Comparison of ENCODE assay signal across 8 cellular contexts in genomic region chr3:28726840-28727239, GRCh38.
DNase-seq lines count a peak whose midpoint lies in the region; ATAC-seq, FAIRE-seq and TF ChIP-seq lines count a peak whose summit lies in the region.

No MANE protein-coding gene starts in this region.

- TF ChIP-seq POLR2A in GM12878 (IDR thresholded peaks at IDR 0.05; ENCODE audit: low read depth, low read length) (no peak), suprapubic skin (IDR thresholded peaks at IDR 0.05) (no peak), vagina (IDR thresholded peaks at IDR 0.05) (no peak)

- H3K27me3 ChIP-seq in GM12878 (replicated peaks in 1 of 2; ENCODE audit: control insufficient read depth in 2 of 2, insufficient read depth in 2 of 2, low read length in 1 of 2), result no peaks in the 10 kb centered on the region
- H3K27me3 ChIP-seq in suprapubic skin, result no peaks in the 10 kb centered on the region
- no peaks in the 10 kb centered on the region for H3K27me3 ChIP-seq in vagina

- peak; percentile 51 for TF ChIP-seq RAD21 in GM12878 (IDR thresholded peaks at IDR 0.05; ENCODE audit: insufficient read depth, low read depth, low read length)

- POLR2A ChIA-PET in GM12878 (lab: Charles Lee), result no interaction called here

- no peak overlapping the region for H2AFZ ChIP-seq in GM12878 (ENCODE audit: control insufficient read depth, low read depth, low read length)

- H3K4me2 ChIP-seq in GM12878 (ENCODE audit: control insufficient read depth, insufficient read depth), result no peak overlapping the region

- TF ChIP-seq CTCF in GM12878 (IDR thresholded peaks at IDR 0.05 in 2 of 3, conservative IDR thresholded peaks at IDR 0.05 in 1 of 3; ENCODE audit: control insufficient read depth in 2 of 3, extremely low read depth in 1 of 3, insufficient read depth in 1 of 3, low read depth in 3 of 3, low read length in 3 of 3) (peak; percentile 46 to 61 (median 58)), suprapubic skin (IDR thresholded peaks at IDR 0.05) (no peak), vagina (IDR thresholded peaks at IDR 0.05) (peak in 1 of 3 experiments; percentile 9)

- H4K20me1 ChIP-seq in GM12878 (ENCODE audit: control insufficient read depth, insufficient read depth), result no peaks in the 10 kb centered on the region

- TF ChIP-seq EP300 in GM12878 (IDR thresholded peaks at IDR 0.05; ENCODE audit: borderline replicate concordance in 1 of 2, control insufficient read depth in 1 of 2, low read depth in 2 of 2, low read length in 2 of 2) (no peak), suprapubic skin (IDR thresholded peaks at IDR 0.05) (no peak)

- H3K9ac ChIP-seq in GM12878 (ENCODE audit: control insufficient read depth, insufficient read depth, low read length), result no peak overlapping the region

- RAD21 ChIA-PET in GM12878 (lab: Charles Lee; ENCODE audit: unreplicated experiment), result interaction anchor here (2.3 kb wide), 1 partner anchor 58 kb away, joined by 20 read pairs; no protein-coding TSS in a partner anchor

- CTCF ChIA-PET in GM12878 (lab: Yijun Ruan, JAX), result interaction anchor here (0.6 to 2.9 kb wide), 12 partner anchors 13 to 1466 kb away, joined by 3 to 40 read pairs (median 3); no protein-coding TSS in a partner anchor

- SMC1A ChIA-PET in GM12878 (lab: Charles Lee; ENCODE audit: uncharacterized antibody, unreplicated experiment), result interaction anchor here (0.8 to 1.9 kb wide), 2 partner anchors 58 to 250 kb away, joined by 3 to 18 read pairs; no protein-coding TSS in a partner anchor

- no peaks in the 10 kb centered on the region for H3K79me2 ChIP-seq in GM12878 (ENCODE audit: control insufficient read depth, insufficient read depth, low read length)

- in situ Hi-C loops in GM12878 (cut with MboI), result no loop called here

- DNase-seq in stimulated activated CD4-positive, alpha-beta T cell treated with anti-CD3 and anti-CD28 coated beads, Interleukin-1b, Interleukin-23, amount 100 ng/mL, for 48 hours, result peak; percentile 8
- DNase-seq in stimulated activated CD4-positive, alpha-beta T cell treated with anti-CD3 and anti-CD28 coated beads, Interleukin-12 subunit alpha, Interleukin-12 subunit beta, amount 100 ng/mL, for 4 hours, result no peak
- DNase-seq in NCI-H146 (lab: John Stamatoyannopoulos, UW) (peak; percentile 34), GM12878 (ENCODE audit: low read depth, low spot score) (peak; percentile 8), left lobe of liver (ENCODE audit: low spot score) (peak; percentile 76), suprapubic skin (ENCODE audit: low spot score in 2 of 2) (no peak), vagina (ENCODE audit: extremely low spot score in 2 of 2) (no peak)

- ATAC-seq in HG02610 (IDR thresholded peaks at IDR 0.05; ENCODE audit: unreplicated experiment) (peak; percentile 77), GM12878 (peak; percentile 95), left lobe of liver (peak; percentile 100)

- no TSS peak for BruUV-seq in GM12878 (replicated peaks; lab: Mats Ljungman, UMichigan)

- H3K4me1 ChIP-seq in GM12878 (ENCODE audit: control insufficient read depth, insufficient read depth, low read length), result no peaks in the 10 kb centered on the region
- H3K4me1 ChIP-seq in suprapubic skin, result no peaks in the 10 kb centered on the region
- H3K4me1 ChIP-seq in vagina, result no peaks in the 10 kb centered on the region

- H3K36me3 ChIP-seq in GM12878 (ENCODE audit: control insufficient read depth in 2 of 2, insufficient read depth in 2 of 2, low read length in 1 of 2), result no peaks in the 10 kb centered on the region
- H3K36me3 ChIP-seq in suprapubic skin, result no peaks in the 10 kb centered on the region
- H3K36me3 ChIP-seq in vagina, result no peaks in the 10 kb centered on the region

- intact Hi-C loops in GM12878 (cut with micrococcal nuclease; ENCODE audit: unreplicated experiment) (loop anchor here (2.0 to 5.0 kb wide), 2 partner anchors 60 to 250 kb away; no protein-coding TSS in a partner anchor), vagina (cut with DNase I) (no loop called here)

- H3K9me3 ChIP-seq in GM12878 (replicated peaks; ENCODE audit: control insufficient read depth, insufficient read depth, low read length), result no peaks in the 10 kb centered on the region
- H3K9me3 ChIP-seq in suprapubic skin, result peaks cover 3% of the 10 kb centered on the region
- H3K9me3 ChIP-seq in vagina, result no peaks in the 10 kb centered on the region

- H3K4me3 ChIP-seq in GM12878 (no peak overlapping the region), suprapubic skin (no peak overlapping the region), vagina (no peak overlapping the region)

- WGBS in GM12878 (ENCODE audit: insufficient coverage, insufficient replicate concordance, low lambda C conversion rate, missing lambda C conversion rate), result 12% methylated on average over 3 of the region's 3 CpGs
- WGBS in suprapubic skin, result 64% methylated on average over 3 of the region's 3 CpGs

- H3K27ac ChIP-seq in GM12878 (ENCODE audit: control insufficient read depth, insufficient read depth), result no peak overlapping the region
- no peak overlapping the region for H3K27ac ChIP-seq in suprapubic skin
- H3K27ac ChIP-seq in vagina, result no peak overlapping the region

- FAIRE-seq in GM12878 (lab: Jason Lieb, UNC), result peak; percentile 35

TF ChIP-seq in GM12878, 131 proteins besides CTCF, POLR2A, EP300 and RAD21:
- TF ChIP-seq SMC3 (IDR thresholded peaks at IDR 0.05; ENCODE audit: borderline replicate concordance, low read length) (peak; percentile 67; the same call in 1 of the 2 replicates), ATF7 (IDR thresholded peaks at IDR 0.05; ENCODE audit: low read depth) (no peak)

Comparison
In these comparisons a context has a peak if more than half of its experiments do, and no peak if none do; other contexts are left out.
1. DNase-seq: peak in stimulated activated CD4-positive, alpha-beta T cell treated with anti-CD3 and anti-CD28 coated beads, Interleukin-1b, Interleukin-23, amount 100 ng/mL, for 48 hours (single experiment), NCI-H146 (single experiment), GM12878 (single experiment) and left lobe of liver (single experiment); none in stimulated activated CD4-positive, alpha-beta T cell treated with anti-CD3 and anti-CD28 coated beads, Interleukin-12 subunit alpha, Interleukin-12 subunit beta, amount 100 ng/mL, for 4 hours (single experiment), suprapubic skin (0 of 2) and vagina (0 of 2).
2. CTCF ChIP-seq: peak in GM12878 (3 of 3); none in suprapubic skin (0 of 2).
3. Peak in every context shown above with its lines, with median percentiles within 50 percentile points of each other: ATAC-seq.